Comparison of ENCODE assay signal across 1 cellular context in genomic region chr19:18961767-18962423, GRCh38.
A peak's percentile ranks its signal among the peaks of the same experiment; 100 is the strongest.
TF ChIP-seq lines count a peak whose summit lies in the region.

No MANE protein-coding gene starts in this region.

TF ChIP-seq in H1, 55 proteins besides CTCF, POLR2A, EP300 and RAD21:
- TF ChIP-seq POLR2AphosphoS5 (IDR thresholded peaks at IDR 0.05; ENCODE audit: low read depth, low read length) (no peak), SP1 (IDR thresholded peaks at IDR 0.05; ENCODE audit: low read depth, low read length) (peak; percentile 63; the same call in 1 of the 2 replicates), KDM1A (IDR thresholded peaks at IDR 0.05; ENCODE audit: borderline replicate concordance, low read length) (peak; percentile 100), TCF12 (IDR thresholded peaks at IDR 0.05; ENCODE audit: low read depth, low read length) (peak; percentile 54; the same call in 1 of the 2 replicates), HDAC2 (IDR thresholded peaks at IDR 0.05; ENCODE audit: borderline replicate concordance in 1 of 2, low read depth in 2 of 2, low read length in 2 of 2) (peak in 1 of 2 experiments; percentile 100; a peak in 2 of 4 replicates), MAX (IDR thresholded peaks at IDR 0.05) (peak; percentile 9; the same call in 1 of the 2 replicates), E2F6 (IDR thresholded peaks at IDR 0.05) (no peak), TBP (IDR thresholded peaks at IDR 0.05; ENCODE audit: low read depth, low read length) (no peak), NRF1 (IDR thresholded peaks at IDR 0.05; ENCODE audit: low read depth, low read length) (0 out of 2 replicates have a peak, but pooled peaks have one; percentile 11)
